8 cellular contexts compared by ENCODE assay signal in genomic region chr1:156502396-156502748, GRCh38. TPM values are rescaled to one million over a fixed set of nuclear protein-coding genes. Genes with fewer than 3 reads are reported as not detected.
DNase-seq lines count a peak whose midpoint lies in the region; ATAC-seq and TF ChIP-seq lines count a peak whose summit lies in the region.

No MANE protein-coding gene starts in this region.

- H3K4me1 ChIP-seq in heart right ventricle (peaks cover 30 to 76% (median 63%) of the 10 kb centered on the region in 9 donors), muscle layer of colon (ENCODE audit: insufficient read depth, low read length) (peaks cover 54% of the 10 kb centered on the region), vagina (peaks cover 64% of the 10 kb centered on the region)

- peak overlapping the region; percentile 82 to 92 (median 85) for H3K4me3 Mint-ChIP-seq in brain

- no peaks in the 10 kb centered on the region for H3K27me3 Mint-ChIP-seq in brain

- TF ChIP-seq POLR2A in vagina (IDR thresholded peaks at IDR 0.05), result no peak

- peak overlapping the region; percentile 95 to 98 (median 97) for H3K27ac Mint-ChIP-seq in brain

- H3K9ac ChIP-seq in muscle layer of colon (ENCODE audit: low read length), result peak overlapping the region; percentile 88

- no peaks in the 10 kb centered on the region for H3K9me3 ChIP-seq in heart right ventricle
- H3K9me3 ChIP-seq in muscle layer of colon (ENCODE audit: low read length), result no peaks in the 10 kb centered on the region
- H3K9me3 ChIP-seq in vagina, result no peaks in the 10 kb centered on the region

- no peaks in the 10 kb centered on the region for H3K27me3 ChIP-seq in heart right ventricle
- H3K27me3 ChIP-seq in muscle layer of colon (ENCODE audit: control insufficient read depth in 1 of 2, insufficient read depth in 2 of 2, low read length in 2 of 2), result no peaks in the 10 kb centered on the region
- H3K27me3 ChIP-seq in vagina, result no peaks in the 10 kb centered on the region

- H3K9me3 Mint-ChIP-seq in brain, result no peaks in the 10 kb centered on the region

- TF ChIP-seq CTCF in heart right ventricle (IDR thresholded peaks at IDR 0.05), result no peak
- TF ChIP-seq CTCF in brain (conservative IDR thresholded peaks at IDR 0.05), result no peak
- TF ChIP-seq CTCF in vagina (IDR thresholded peaks at IDR 0.05), result no peak

- H3K4me3 ChIP-seq in heart right ventricle (peak overlapping the region in 5 of 10 donors; percentile 34 to 100 (median 44)), muscle layer of colon (ENCODE audit: low read depth in 1 of 2, low read length in 2 of 2) (peak overlapping the region; percentile 2 to 60), vagina (peak overlapping the region; percentile 84 to 96)

- no peak for DNase-seq in heart right ventricle
- DNase-seq in cardiac septum (ENCODE audit: low spot score), result no peak
- DNase-seq in vagina (ENCODE audit: extremely low spot score in 2 of 2), result no peak
- DNase-seq in AML-193 (lab: John Stamatoyannopoulos, UW), result no peak
- DNase-seq in stimulated activated CD4-positive, alpha-beta T cell treated with anti-CD3 and anti-CD28 coated beads, Interleukin-2, amount 100 ng/mL, for 48 hours, result no peak

- no peaks in the 10 kb centered on the region for H3K36me3 ChIP-seq in heart right ventricle
- no peaks in the 10 kb centered on the region for H3K36me3 ChIP-seq in muscle layer of colon (ENCODE audit: insufficient read depth, low read length)
- H3K36me3 ChIP-seq in vagina, result no peaks in the 10 kb centered on the region

- ATAC-seq in heart right ventricle, result no peak
- ATAC-seq in HG03135 (IDR thresholded peaks at IDR 0.05; ENCODE audit: unreplicated experiment), result no peak

- intact Hi-C loops in heart right ventricle (cut with DNase I), result loop anchor here in 4 of 10 donors (5.0 to 10.0 kb wide), 6 partner anchors 40 to 390 kb away; partner anchors contain the start of genes GPATCH4 (in 1 of the 4), MRPL24 (in 1 of the 4), NAXE (in 1 of the 4) and PEAR1 (in 1 of the 4)
- intact Hi-C loops in cardiac septum (cut with DNase I), result no loop called here
- intact Hi-C loops in vagina (cut with DNase I), result no loop called here

- no peaks in the 10 kb centered on the region for H3K36me3 Mint-ChIP-seq in brain

- WGBS in heart right ventricle, 2 donors, result 3 to 6% methylated on average over 1 of the region's 1 CpG

- peaks cover 67% of the 10 kb centered on the region for H3K4me1 Mint-ChIP-seq in brain

- H3K27ac ChIP-seq in heart right ventricle, result peak overlapping the region; percentile 97 to 100 (median 100)
- peak overlapping the region; percentile 96 for H3K27ac ChIP-seq in muscle layer of colon (ENCODE audit: low read depth, low read length)
- peak overlapping the region; percentile 99 for H3K27ac ChIP-seq in vagina

RNA-seq across cellular contexts. Expression of gene MEF2D, which starts 1.8 kb away (rescaled TPM):
- 100 to 1,000 TPM in 4 of 10 donors, 10 to 100 TPM in 6; 81.1 to 127 (median 96.5) TPM for total RNA-seq in heart right ventricle
- polyA plus RNA-seq in heart right ventricle, result 10 to 100 TPM; 31.6 to 37.7 TPM
- 93.1 TPM for total RNA-seq in cardiac septum
- polyA plus RNA-seq in brain (ENCODE audit: insufficient read depth, low read depth, low replicate concordance), result 22.7 TPM
- total RNA-seq in vagina, result 33.9 TPM
